ENCODE assay signal across 8 cellular contexts in the genomic region with DNA sequence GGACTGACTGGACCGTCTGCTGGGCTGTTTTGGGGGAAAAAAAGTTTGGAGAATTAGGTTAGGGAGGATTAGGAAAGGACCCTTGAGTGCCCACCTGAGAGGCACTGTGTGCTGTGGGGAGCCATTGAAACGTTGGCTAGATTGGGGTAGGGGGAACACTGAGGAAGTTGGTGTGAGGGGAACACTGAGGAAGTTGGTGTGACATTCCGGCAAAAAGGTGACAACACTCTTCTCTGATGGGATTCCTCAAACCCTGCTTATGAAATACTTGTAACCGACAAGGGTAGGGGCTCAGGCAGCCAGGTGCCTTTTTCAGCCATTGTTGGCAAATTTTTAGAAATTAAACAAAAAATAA.
DNase-seq lines count a peak whose midpoint lies in the region; ATAC-seq, FAIRE-seq and TF ChIP-seq lines count a peak whose summit lies in the region.

No MANE protein-coding gene starts in this region.

- no peaks in the 10 kb centered on the region for H3K9me3 ChIP-seq in SU-DHL-6 (ENCODE audit: insufficient read depth, low read length)

- no peaks in the 10 kb centered on the region for H3K36me3 ChIP-seq in SU-DHL-6 (ENCODE audit: low read length)

- no peaks in the 10 kb centered on the region for H3K9me2 ChIP-seq in SU-DHL-6 (replicated peaks; ENCODE audit: insufficient read depth, low read length)

- no peaks in the 10 kb centered on the region for H3K79me2 ChIP-seq in SU-DHL-6 (ENCODE audit: insufficient read depth, low read length)

- peak overlapping the region; percentile 81 for H2AFZ ChIP-seq in SU-DHL-6 (ENCODE audit: low read depth, low read length, severe bottlenecking)

- TF ChIP-seq CTCF in GM12865 (IDR thresholded peaks at IDR 0.05; ENCODE audit: insufficient read depth, low read depth, low read length, missing control alignments), result no peak
- TF ChIP-seq CTCF in SU-DHL-6 (IDR thresholded peaks at IDR 0.05; ENCODE audit: insufficient read depth, low read length, poor library complexity, severe bottlenecking), result no peak
- TF ChIP-seq CTCF in fibroblast of mammary gland (conservative IDR thresholded peaks at IDR 0.05; ENCODE audit: control insufficient read depth, insufficient read depth, low read depth, low read length), result no peak
- TF ChIP-seq CTCF in retinal pigment epithelial cell (conservative IDR thresholded peaks at IDR 0.05; ENCODE audit: low read depth, low read length), result no peak

- DNase-seq in GM12865 (ENCODE audit: low read depth) (no peak), fibroblast of mammary gland (ENCODE audit: low read depth) (no peak), retinal pigment epithelial cell (ENCODE audit: low read depth) (no peak), iPS-NIHi7 (ENCODE audit: extremely low spot score) (no peak), Ammon's horn (ENCODE audit: low spot score) (no peak), GM19239 (ENCODE audit: insufficient read length, low spot score) (no peak)

- ATAC-seq in HG03135 (IDR thresholded peaks at IDR 0.05; ENCODE audit: unreplicated experiment), result no peak

- H3K9ac ChIP-seq in SU-DHL-6 (ENCODE audit: low read length), result peak overlapping the region; percentile 64

- no peaks in the 10 kb centered on the region for H3K27me3 ChIP-seq in SU-DHL-6 (ENCODE audit: low read length)

- H3K27ac ChIP-seq in SU-DHL-6 (ENCODE audit: low read depth, low read length), result no peak overlapping the region

- FAIRE-seq in GM19239 (lab: Jason Lieb, UNC), result no peak

- peak overlapping the region; percentile 74 for H3K4me2 ChIP-seq in SU-DHL-6 (ENCODE audit: low read depth, low read length, poor library complexity, severe bottlenecking)

- 0 out of 2 replicates have a peak, but pooled peaks cover 3% of the 10 kb centered on the region for H3F3A ChIP-seq in SU-DHL-6 (ENCODE audit: insufficient read depth)

- no peaks in the 10 kb centered on the region for H4K20me1 ChIP-seq in SU-DHL-6 (ENCODE audit: low read depth, low read length)

- peak overlapping the region; percentile 93 for H3K4me3 ChIP-seq in GM12865 (ENCODE audit: low read depth, low read length)
- H3K4me3 ChIP-seq in SU-DHL-6 (ENCODE audit: insufficient read depth, low read length, poor library complexity, severe bottlenecking), result peak overlapping the region; percentile 71
- H3K4me3 ChIP-seq in fibroblast of mammary gland (ENCODE audit: control insufficient read depth, low read depth, low read length), result peak overlapping the region; percentile 83
- peak overlapping the region; percentile 98 for H3K4me3 ChIP-seq in retinal pigment epithelial cell (ENCODE audit: low read length)
